In the genomic region with DNA sequence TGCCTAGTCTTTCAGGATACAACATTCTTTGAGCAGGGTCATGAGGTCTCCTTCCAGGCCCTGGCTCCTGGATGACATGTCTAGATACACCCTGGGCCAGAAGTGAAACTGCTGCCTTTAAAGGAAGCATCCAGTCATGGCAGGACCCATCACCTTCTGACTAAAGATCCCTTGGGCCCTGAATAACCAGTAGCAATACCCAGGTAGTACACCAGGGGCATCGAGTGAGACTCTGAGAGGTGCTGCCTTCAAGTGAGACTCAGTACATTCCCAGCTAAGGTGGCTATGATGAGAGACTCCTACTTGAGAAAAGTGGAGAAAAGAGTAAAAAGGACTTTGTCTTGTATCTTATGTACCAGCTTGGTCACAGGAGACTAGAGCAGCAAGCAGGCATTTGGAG, we compare ENCODE assay signal across 16 cellular contexts.
DNase-seq lines count a peak whose midpoint lies in the region; ATAC-seq and TF ChIP-seq lines count a peak whose summit lies in the region.
"Had no signal": no experiment of that assay in that cellular context is flagged by ENCODE, and none has a peak within 500 bp of the region (broad histone marks: within the 10 kb centered on the region; RNA-seq: fewer than 3 reads in every experiment).

No MANE protein-coding gene starts in this region.

- DNase-seq in MM.1S = no peak
- no peak for DNase-seq in brain microvascular endothelial cell
- no peak for DNase-seq in NCI-H345 (lab: John Stamatoyannopoulos, UW)
- DNase-seq in NCI-H2227 (lab: John Stamatoyannopoulos, UW; ENCODE audit: unreplicated experiment) = no peak
- DNase-seq in GM19238 (ENCODE audit: insufficient read length, low spot score) = no peak
- DNase-seq: activated CD4-positive, alpha-beta memory T cell treated with anti-CD3 and anti-CD28 coated beads for 36 hours; AML-193; aorta; IMR-90; NCI-H1417 had no signal

- H3K36me3 ChIP-seq in DOHH2 (ENCODE audit: control insufficient read depth, low read length) = no peaks in the 10 kb centered on the region
- no peaks in the 10 kb centered on the region for H3K36me3 ChIP-seq in MM.1S (replicated peaks; ENCODE audit: insufficient read depth, low read length)
- H3K36me3 ChIP-seq in brain microvascular endothelial cell (replicated peaks) = no peaks in the 10 kb centered on the region
- H3K36me3 ChIP-seq: SJSA1, suprapubic skin had no signal

- H2AFZ ChIP-seq in MM.1S (ENCODE audit: low read length) = no peak overlapping the region

- no peak for ATAC-seq in GM21528 (IDR thresholded peaks at IDR 0.05; ENCODE audit: low FRiP score, unreplicated experiment)

- no peak overlapping the region for H3K4me2 ChIP-seq in DOHH2 (ENCODE audit: low read length)
- H3K4me2 ChIP-seq in MM.1S (ENCODE audit: low read depth, low read length) = no peak overlapping the region

- in situ Hi-C loops in brain microvascular endothelial cell (cut with HindIII; ENCODE audit: low pct_ligation_motif_present, low sequenced_read_pairs) = no loop called here

- H3K9me3 ChIP-seq in DOHH2 (ENCODE audit: control insufficient read depth, insufficient read depth, low read length) (peaks cover 3% of the 10 kb centered on the region; the same call in 1 of the 2 replicates), MM.1S (replicated peaks; ENCODE audit: insufficient read depth, low read length) (no peaks in the 10 kb centered on the region)
- H3K9me3 ChIP-seq: SJSA1, suprapubic skin had no signal

- H3K4me1 ChIP-seq in DOHH2 (ENCODE audit: control insufficient read depth, low read length) (no peaks in the 10 kb centered on the region), MM.1S (ENCODE audit: low read length) (no peaks in the 10 kb centered on the region)
- H3K4me1 ChIP-seq: SJSA1, suprapubic skin had no signal

- no peaks in the 10 kb centered on the region for H3K27me3 ChIP-seq in DOHH2 (ENCODE audit: control insufficient read depth, low read length)
- H3K27me3 ChIP-seq in MM.1S (replicated peaks; ENCODE audit: insufficient read depth, low read length) = no peaks in the 10 kb centered on the region
- H3K27me3 ChIP-seq in brain microvascular endothelial cell (replicated peaks) = no peaks in the 10 kb centered on the region
- H3K27me3 ChIP-seq: SJSA1, suprapubic skin had no signal

- H3K4me3 ChIP-seq in DOHH2 (ENCODE audit: low read length) = no peak overlapping the region
- no peak overlapping the region for H3K4me3 ChIP-seq in MM.1S (ENCODE audit: low read length)
- H3K4me3 ChIP-seq in brain microvascular endothelial cell (ENCODE audit: low read depth, low read length) = no peak overlapping the region
- H3K4me3 ChIP-seq: coronary artery, SJSA1, suprapubic skin had no signal

- H3F3A ChIP-seq in DOHH2 (ENCODE audit: control insufficient read depth, insufficient read depth) (no peaks in the 10 kb centered on the region), MM.1S (ENCODE audit: insufficient read depth, low read length) (no peaks in the 10 kb centered on the region)

- H3K9ac ChIP-seq in MM.1S (ENCODE audit: low read length) = no peak overlapping the region

- H3K27ac ChIP-seq in DOHH2 (ENCODE audit: low read depth, low read length) (no peak overlapping the region), MM.1S (ENCODE audit: low read length) (no peak overlapping the region), brain microvascular endothelial cell (no peak overlapping the region)
- H3K27ac ChIP-seq: coronary artery, SJSA1, suprapubic skin had no signal

- H3K9me2 ChIP-seq in DOHH2 (replicated peaks; ENCODE audit: control insufficient read depth, low read length) (no peaks in the 10 kb centered on the region), MM.1S (replicated peaks; ENCODE audit: insufficient read depth, low read length) (no peaks in the 10 kb centered on the region)

- TF ChIP-seq CTCF in DOHH2 (IDR thresholded peaks at IDR 0.05; ENCODE audit: low read depth, low read length, poor library complexity, severe bottlenecking) (peak; percentile 17), GM12873 (IDR thresholded peaks at IDR 0.05; ENCODE audit: insufficient read depth, low read depth, low read length, missing control alignments) (peak; percentile 40), MM.1S (IDR thresholded peaks at IDR 0.05; ENCODE audit: low read length) (peak; percentile 21; the same call in 1 of the 2 replicates), brain microvascular endothelial cell (IDR thresholded peaks at IDR 0.05; ENCODE audit: low read depth, low read length, missing control alignments) (peak; percentile 3)

- no peaks in the 10 kb centered on the region for H3K79me2 ChIP-seq in DOHH2 (ENCODE audit: control insufficient read depth, low read length)
- no peaks in the 10 kb centered on the region for H3K79me2 ChIP-seq in MM.1S (ENCODE audit: low read length)

- H4K20me1 ChIP-seq in DOHH2 (ENCODE audit: control insufficient read depth, insufficient read depth, low read depth, low read length) = no peaks in the 10 kb centered on the region
- H4K20me1 ChIP-seq in MM.1S (ENCODE audit: insufficient read depth, low read length) = no peaks in the 10 kb centered on the region
